In genomic region chr12:68591716-68592437, GRCh38 we compare ENCODE assay signal across 8 cellular contexts. TPM values are rescaled to one million over a fixed set of nuclear protein-coding genes. Genes with fewer than 3 reads are reported as not detected.
A peak's percentile ranks its signal among the peaks of the same experiment; 100 is the strongest.
DNase-seq lines count a peak whose midpoint lies in the region; ATAC-seq, FAIRE-seq and TF ChIP-seq lines count a peak whose summit lies in the region.

No MANE protein-coding gene starts in this region.

- peak in 4 of 7 experiments; percentile 13 to 47 (median 30) for DNase-seq in CD8-positive, alpha-beta T cell
- DNase-seq in NCI-H2196 (lab: John Stamatoyannopoulos, UW; ENCODE audit: unreplicated experiment) (peak; percentile 38), GM12878 (ENCODE audit: low read depth, low spot score) (peak; percentile 45), pancreas (no peak), occipital lobe (lab: John Stamatoyannopoulos, UW) (no peak), NCI-H1105 (lab: John Stamatoyannopoulos, UW) (no peak), KG1 (lab: John Stamatoyannopoulos, UW) (no peak)

- no peak for TF ChIP-seq POLR2A in GM12878 (IDR thresholded peaks at IDR 0.05; ENCODE audit: low read depth, low read length)

- peak overlapping the region; percentile 88 for H3K27ac Mint-ChIP-seq in CD8-positive, alpha-beta T cell

- CTCF ChIA-PET in CD8-positive, alpha-beta T cell (lab: Charles Lee), result interaction anchor here (1.8 kb wide), 1 partner anchor 235 kb away, joined by 5 read pairs; no protein-coding TSS in a partner anchor
- CTCF ChIA-PET in GM12878 (lab: Yijun Ruan, JAX), result interaction anchor here (0.9 to 1.2 kb wide), 2 partner anchors 17 to 233 kb away, joined by 3 to 4 read pairs; no protein-coding TSS in a partner anchor

- BruUV-seq in GM12878 (replicated peaks; lab: Mats Ljungman, UMichigan), result no TSS peak

- no peaks in the 10 kb centered on the region for H3K36me3 ChIP-seq in CD8-positive, alpha-beta T cell (ENCODE audit: insufficient read depth, low read length)
- no peaks in the 10 kb centered on the region for H3K36me3 ChIP-seq in GM12878 (ENCODE audit: control insufficient read depth in 2 of 2, insufficient read depth in 2 of 2, low read length in 1 of 2)
- no peaks in the 10 kb centered on the region for H3K36me3 ChIP-seq in pancreas

- no peak for TF ChIP-seq RAD21 in GM12878 (IDR thresholded peaks at IDR 0.05; ENCODE audit: insufficient read depth, low read depth, low read length)

- peak overlapping the region; percentile 63 for H3K4me3 Mint-ChIP-seq in CD8-positive, alpha-beta T cell

- H4K20me1 ChIP-seq in GM12878 (ENCODE audit: control insufficient read depth, insufficient read depth), result no peaks in the 10 kb centered on the region

- H3K9me3 ChIP-seq in CD8-positive, alpha-beta T cell (ENCODE audit: low read length), result peaks cover 16% of the 10 kb centered on the region
- H3K9me3 ChIP-seq in GM12878 (replicated peaks; ENCODE audit: control insufficient read depth, insufficient read depth, low read length) (peaks cover 6% of the 10 kb centered on the region), pancreas (no peaks in the 10 kb centered on the region)

- SMC1A ChIA-PET in GM12878 (lab: Charles Lee; ENCODE audit: uncharacterized antibody, unreplicated experiment), result interaction anchor here (0.8 to 2.6 kb wide), 7 partner anchors 9 to 236 kb away, joined by 3 to 9 read pairs (median 4); no protein-coding TSS in a partner anchor

- no peaks in the 10 kb centered on the region for H3K27me3 Mint-ChIP-seq in CD8-positive, alpha-beta T cell (ENCODE audit: low read depth)

- intact Hi-C loops in CD8-positive, alpha-beta T cell (cut with DNase I, micrococcal nuclease), result loop anchor here (1.0 to 5.0 kb wide), 4 partner anchors 19 to 227 kb away; partner anchors contain the start of gene RAP1B (in 2 of the 2)
- intact Hi-C loops in GM12878 (cut with micrococcal nuclease; ENCODE audit: unreplicated experiment) (loop anchor here (5.0 kb wide), 1 partner anchor 95 kb away; no protein-coding TSS in a partner anchor), pancreas (cut with DNase I) (no loop called here)

- FAIRE-seq in GM12878 (lab: Jason Lieb, UNC) (no peak), pancreas (lab: Jason Lieb, UNC) (no peak)

- peaks cover 10% of the 10 kb centered on the region for H3K36me3 Mint-ChIP-seq in CD8-positive, alpha-beta T cell

- no peak for TF ChIP-seq CTCF in CD8-positive, alpha-beta T cell (IDR thresholded peaks at IDR 0.05)
- TF ChIP-seq CTCF in GM12878 (IDR thresholded peaks at IDR 0.05 in 2 of 3, conservative IDR thresholded peaks at IDR 0.05 in 1 of 3; ENCODE audit: control insufficient read depth in 2 of 3, extremely low read depth in 1 of 3, insufficient read depth in 1 of 3, low read depth in 3 of 3, low read length in 3 of 3), result no peak
- no peak for TF ChIP-seq CTCF in pancreas (IDR thresholded peaks at IDR 0.05)

- in situ Hi-C loops in GM12878 (cut with MboI), result no loop called here

- peak overlapping the region; percentile 18 for H3K27ac ChIP-seq in CD8-positive, alpha-beta T cell (ENCODE audit: low read depth, low read length)
- H3K27ac ChIP-seq in GM12878 (ENCODE audit: control insufficient read depth, insufficient read depth), result no peak overlapping the region
- H3K27ac ChIP-seq in pancreas, result no peak overlapping the region

- peak overlapping the region; percentile 3 for H3K4me3 ChIP-seq in CD8-positive, alpha-beta T cell (ENCODE audit: low read depth, low read length)
- H3K4me3 ChIP-seq in GM12878 (no peak overlapping the region), pancreas (no peak overlapping the region)

- RAD21 ChIA-PET in GM12878 (lab: Charles Lee; ENCODE audit: unreplicated experiment), result interaction anchor here (1.0 to 1.7 kb wide), 5 partner anchors 14 to 152 kb away, joined by 3 to 4 read pairs (median 3); partner anchors contain the start of gene RAP1B

- peak; percentile 78 for ATAC-seq in CD8-positive, alpha-beta T cell
- ATAC-seq in GM18907 (IDR thresholded peaks at IDR 0.05; ENCODE audit: unreplicated experiment) (peak; percentile 45), GM12878 (peak; percentile 59), pancreas (no peak)

- H3K4me2 ChIP-seq in GM12878 (ENCODE audit: control insufficient read depth, insufficient read depth), result peak overlapping the region; percentile 6; the same call in 1 of the 2 replicates

- no peaks in the 10 kb centered on the region for H3K27me3 ChIP-seq in CD8-positive, alpha-beta T cell (ENCODE audit: insufficient read depth, low read length)
- H3K27me3 ChIP-seq in GM12878 (replicated peaks in 1 of 2; ENCODE audit: control insufficient read depth in 2 of 2, insufficient read depth in 2 of 2, low read length in 1 of 2) (no peaks in the 10 kb centered on the region), pancreas (no peaks in the 10 kb centered on the region)

- no peak overlapping the region for H3K9ac ChIP-seq in GM12878 (ENCODE audit: control insufficient read depth, insufficient read depth, low read length)

- 23% methylated on average over 7 of the region's 7 CpGs for WGBS in GM12878 (ENCODE audit: insufficient coverage, insufficient replicate concordance, low lambda C conversion rate, missing lambda C conversion rate)
- 63 to 69% methylated on average over 7 of the region's 7 CpGs for WGBS in pancreas, 2 donors

- no peak overlapping the region for H2AFZ ChIP-seq in GM12878 (ENCODE audit: control insufficient read depth, low read depth, low read length)

- TF ChIP-seq EP300 in GM12878 (IDR thresholded peaks at IDR 0.05; ENCODE audit: borderline replicate concordance in 1 of 2, control insufficient read depth in 1 of 2, low read depth in 2 of 2, low read length in 2 of 2), result no peak; a peak in 1 of 4 replicates

- POLR2A ChIA-PET in CD8-positive, alpha-beta T cell (lab: Charles Lee), result interaction anchor here (0.5 to 6.0 kb wide), 5 partner anchors 13 to 71 kb away, joined by 3 to 64 read pairs (median 10); partner anchors contain the start of gene RAP1B
- POLR2A ChIA-PET in GM12878 (lab: Charles Lee), result no interaction called here

- H3K4me1 Mint-ChIP-seq in CD8-positive, alpha-beta T cell (ENCODE audit: low read depth), result peaks cover 65% of the 10 kb centered on the region

- no peaks in the 10 kb centered on the region for H3K79me2 ChIP-seq in GM12878 (ENCODE audit: control insufficient read depth, insufficient read depth, low read length)

- H3K9me3 Mint-ChIP-seq in CD8-positive, alpha-beta T cell, result peaks cover 12% of the 10 kb centered on the region

- H3K4me1 ChIP-seq in CD8-positive, alpha-beta T cell (ENCODE audit: insufficient read depth, low read length), result peaks cover 69% of the 10 kb centered on the region
- peaks cover 8% of the 10 kb centered on the region; the same call in 1 of the 2 replicates for H3K4me1 ChIP-seq in GM12878 (ENCODE audit: control insufficient read depth, insufficient read depth, low read length)
- H3K4me1 ChIP-seq in pancreas, result no peaks in the 10 kb centered on the region

TF ChIP-seq in GM12878, 131 proteins besides CTCF, POLR2A, EP300 and RAD21 (continues in another document):
- TF ChIP-seq IKZF2 (IDR thresholded peaks at IDR 0.05), result peak in 1 of 2 experiments; percentile 43; a peak in 2 of 4 replicates
- TF ChIP-seq MEF2B (IDR thresholded peaks at IDR 0.05; ENCODE audit: partially characterized antibody, poor library complexity, severe bottlenecking), result peak; percentile 43
- TF ChIP-seq HCFC1 (IDR thresholded peaks at IDR 0.05; ENCODE audit: low read length), result no peak
- TF ChIP-seq POLR2AphosphoS2 (IDR thresholded peaks at IDR 0.05; ENCODE audit: low read depth, low read length), result no peak
- no peak for TF ChIP-seq WRNIP1 (IDR thresholded peaks at IDR 0.05; ENCODE audit: borderline replicate concordance, low read depth, low read length)
- TF ChIP-seq RELB (IDR thresholded peaks at IDR 0.05; ENCODE audit: low read depth), result no peak
- no peak for TF ChIP-seq HDAC6 (IDR thresholded peaks at IDR 0.05; ENCODE audit: unreplicated experiment)

RNA-seq across cellular contexts. Expression of gene RAP1B, which starts 18.8 kb away (rescaled TPM):
- total RNA-seq in CD8-positive, alpha-beta T cell, result 100 to 1,000 TPM; 299 TPM
- 248 and 255 TPM in 2 replicates for total RNA-seq in GM12878 (2013; cell fraction: nucleolus; rRNA removed)
- total RNA-seq in GM12878 (2014; rRNA removed), result 113 and 117 TPM in 2 replicates
- total RNA-seq in GM12878 (2014; rRNA removed; fragmentation: Illumina TruSeq; extraction: Trizol), result 121 and 125 TPM in 2 replicates
- 105 and 115 TPM in 2 replicates for total RNA-seq in GM12878 (2021)
- 52.6 TPM for polyA plus RNA-seq in GM12878 (2011; ENCODE audit: low read depth)
- 203 and 292 TPM in 2 replicates for polyA plus RNA-seq in GM12878 (2011; rRNA removed)
- polyA plus RNA-seq in GM12878 (2011; cell fraction: cytosol; rRNA removed), result 80.2 and 93.0 TPM in 2 replicates
- polyA plus RNA-seq in GM12878 (2011; cell fraction: nucleus; rRNA removed), result 61.6 and 84.0 TPM in 2 replicates
- polyA plus RNA-seq in GM12878 (2012), result 86.1 and 107 TPM in 2 replicates
- polyA plus RNA-seq in GM12878 (2014; fragmentation: Illumina TruSeq; extraction: Trizol), result 201 and 225 TPM in 2 replicates
- 10 to 100 TPM; 88.9 to 95.0 TPM for polyA plus RNA-seq in GM12878 (2014; fragmentation: Nextera tagmentation; extraction: Ambion mirVana)
- polyA plus RNA-seq in GM12878 (2014; rRNA removed), result 121 and 129 TPM in 2 replicates
- 100 to 1,000 TPM; 208 to 219 TPM for polyA plus RNA-seq in GM12878 (2016; fragmentation: Nextera tagmentation; extraction: Ambion mirVana)
- polyA minus RNA-seq in GM12878 (2011; rRNA and poly(A)+ RNA removed), result 53.3 and 76.7 TPM in 2 replicates
- polyA minus RNA-seq in GM12878 (2011; cell fraction: cytosol; rRNA and poly(A)+ RNA removed), result 30.6 and 58.6 TPM in 2 replicates
- polyA minus RNA-seq in GM12878 (2011; cell fraction: nucleus; rRNA and poly(A)+ RNA removed), result 33.7 and 63.2 TPM in 2 replicates
- 10 to 100 TPM; 29.8 to 60.5 (median 37.1) TPM for total RNA-seq in pancreas
- polyA plus RNA-seq in pancreas, result 10 to 100 TPM; 30.1 to 47.0 TPM
- total RNA-seq in occipital lobe, result 110 TPM

Comparison
In these comparisons a context has a peak if more than half of its experiments do, and no peak if none do; other contexts are left out.
1. ATAC-seq: peak in CD8-positive, alpha-beta T cell (single experiment), GM18907 (single experiment) and GM12878 (single experiment); none in pancreas (0 of 4).
2. DNase-seq: peak in CD8-positive, alpha-beta T cell (4 of 7), NCI-H2196 (single experiment) and GM12878 (single experiment); none in pancreas (0 of 6), occipital lobe (single experiment), NCI-H1105 (single experiment) and KG1 (single experiment).
3. intact Hi-C loops: an anchor here in CD8-positive, alpha-beta T cell (1.0 to 5.0 kb wide) and GM12878 (5.0 kb wide); none called in pancreas.